Comparison of ENCODE assay signal across 13 cellular contexts in genomic region chr4:52842788-52843187, GRCh38. TPM values are rescaled to one million over a fixed set of nuclear protein-coding genes. Genes with fewer than 3 reads are reported as not detected.
"Had no signal": no experiment of that assay in that cellular context is flagged by ENCODE, and none has a peak within 500 bp of the region (broad histone marks: within the 10 kb centered on the region; RNA-seq: fewer than 3 reads in every experiment).

No MANE protein-coding gene starts in this region.

- H2AFZ ChIP-seq: hepatocyte had no signal

- H3K79me2 ChIP-seq: hepatocyte had no signal

- H3K9me3 ChIP-seq: body of pancreas, thoracic aorta had no signal

- H3K27ac ChIP-seq: hepatocyte, thoracic aorta had no signal

- DNase-seq: activated B cell treated with CpG ODN at 0.5 μM for 24 hours; activated CD4-positive, alpha-beta memory T cell treated with anti-CD3 and anti-CD28 coated beads for 36 hours; activated CD4-positive, alpha-beta T cell treated with anti-CD3 and anti-CD28 coated beads for 4 hours; activated gamma-delta T cell treated with Interleukin-2 at 50 U/mL for 16 hours; activated T-cell treated with anti-CD3 and anti-CD28 coated beads for 4 hours; body of pancreas; retina; stimulated activated naive B cell treated with anti-CD40 and anti-IgM and Interleukin-4, amounts not matched to agents 10 μg/mL and 1 μg/mL and 100 μg/mL, for 72 hours had no signal

- H3K4me3 ChIP-seq: body of pancreas, hepatocyte, lung, thoracic aorta had no signal

- H3K27me3 ChIP-seq: body of pancreas, hepatocyte had no signal

- ATAC-seq: stimulated activated naive B cell treated with anti-CD40 and anti-IgM and Interleukin-4, amounts not matched to agents 10 μg/mL and 1 μg/mL and 100 μg/mL, for 72 hours had no signal

- H3K36me3 ChIP-seq: thoracic aorta had no signal

RNA-seq across cellular contexts. Expression of gene RASL11B, which starts 19.3 kb away (rescaled TPM):
- total RNA-seq: activated B cell treated with CpG ODN at 0.5 μM for 24 hours, dermis microvascular lymphatic vessel endothelial cell, glomerular endothelial cell had no signal
